17 cellular contexts compared by ENCODE assay signal in genomic region chr4:165966833-165967232, GRCh38.
DNase-seq lines count a peak whose midpoint lies in the region; ATAC-seq and TF ChIP-seq lines count a peak whose summit lies in the region.
"Had no signal": no experiment of that assay in that cellular context is flagged by ENCODE, and none has a peak within 500 bp of the region (broad histone marks: within the 10 kb centered on the region; RNA-seq: fewer than 3 reads in every experiment).

No MANE protein-coding gene starts in this region.

- no peak overlapping the region for H2BK5ac ChIP-seq in trophoblast cell (ENCODE audit: low read depth, low read length, poor library complexity)

- H3K23ac ChIP-seq in trophoblast cell (ENCODE audit: low read length), result no peak overlapping the region

- peak; percentile 3 for DNase-seq in ELF-1 (ENCODE audit: low read depth, low spot score)
- no peak for DNase-seq in epithelial cell of prostate (ENCODE audit: low read depth, low spot score)
- peak; percentile 78 to 93 for DNase-seq in trophoblast cell
- no peak for DNase-seq in activated naive CD4-positive, alpha-beta T cell treated with anti-CD3 and anti-CD28 coated beads, Interleukin-2, amount 10 ng/mL, durations not matched to agents 7 days and 5 days
- DNase-seq in activated naive CD8-positive, alpha-beta T cell treated with anti-CD3 and anti-CD28 coated beads for 36 hours, result no peak
- DNase-seq: 8988T; CD4-positive, alpha-beta memory T cell; DMS153; DMS79; GM23248; HCEC 1CT; IMR-90 had no signal

- H3K4me2 ChIP-seq in trophoblast cell (ENCODE audit: low read length), result no peak overlapping the region
- H3K4me2 ChIP-seq: BLaER1 had no signal

- no peaks in the 10 kb centered on the region for H3K27me3 Mint-ChIP-seq in activated naive CD4-positive, alpha-beta T cell treated with anti-CD3 and anti-CD28 coated beads, Interleukin-2, amount 10 ng/mL, durations not matched to agents 7 days and 5 days
- H3K27me3 Mint-ChIP-seq in activated naive CD8-positive, alpha-beta T cell treated with anti-CD3 and anti-CD28 coated beads for 36 hours, result no peaks in the 10 kb centered on the region
- H3K27me3 Mint-ChIP-seq: CD4-positive, alpha-beta memory T cell had no signal

- H3K36me3 ChIP-seq in HEK293 (ENCODE audit: control insufficient read depth in 2 of 2, insufficient read depth in 1 of 2, low read length in 2 of 2) (no peaks in the 10 kb centered on the region), trophoblast cell (ENCODE audit: control insufficient read depth in 1 of 2, insufficient read depth in 2 of 2, low read length in 2 of 2) (no peaks in the 10 kb centered on the region)
- H3K36me3 ChIP-seq: BLaER1 had no signal

- H4K8ac ChIP-seq in trophoblast cell (ENCODE audit: low read depth, low read length), result no peak overlapping the region

- no peak for TF ChIP-seq CTCF in HEK293 (tag by site-specific recombination; IDR thresholded peaks at IDR 0.05)

- no peaks in the 10 kb centered on the region for H3K36me3 Mint-ChIP-seq in activated naive CD4-positive, alpha-beta T cell treated with anti-CD3 and anti-CD28 coated beads, Interleukin-2, amount 10 ng/mL, durations not matched to agents 7 days and 5 days
- H3K36me3 Mint-ChIP-seq in activated naive CD8-positive, alpha-beta T cell treated with anti-CD3 and anti-CD28 coated beads for 36 hours, result no peaks in the 10 kb centered on the region
- H3K36me3 Mint-ChIP-seq: CD14-positive monocyte; CD4-positive, alpha-beta memory T cell had no signal

- H2BK120ac ChIP-seq in trophoblast cell (ENCODE audit: insufficient read depth, low read length, poor library complexity), result no peak overlapping the region

- no peak overlapping the region for H3K4me3 Mint-ChIP-seq in activated naive CD4-positive, alpha-beta T cell treated with anti-CD3 and anti-CD28 coated beads, Interleukin-2, amount 10 ng/mL, durations not matched to agents 7 days and 5 days
- no peak overlapping the region for H3K4me3 Mint-ChIP-seq in activated naive CD8-positive, alpha-beta T cell treated with anti-CD3 and anti-CD28 coated beads for 36 hours
- H3K4me3 Mint-ChIP-seq: CD14-positive monocyte had no signal

- H4K12ac ChIP-seq in trophoblast cell (ENCODE audit: low read depth, low read length), result no peak overlapping the region

- no peaks in the 10 kb centered on the region for H3K4me1 Mint-ChIP-seq in activated naive CD4-positive, alpha-beta T cell treated with anti-CD3 and anti-CD28 coated beads, Interleukin-2, amount 10 ng/mL, durations not matched to agents 7 days and 5 days
- no peaks in the 10 kb centered on the region for H3K4me1 Mint-ChIP-seq in activated naive CD8-positive, alpha-beta T cell treated with anti-CD3 and anti-CD28 coated beads for 36 hours
- H3K4me1 Mint-ChIP-seq: CD14-positive monocyte; CD4-positive, alpha-beta memory T cell had no signal

- H3K79me2 ChIP-seq in trophoblast cell (ENCODE audit: control insufficient read depth, insufficient read depth, low read length, poor library complexity), result no peaks in the 10 kb centered on the region

- H3K27me3 ChIP-seq in trophoblast cell (ENCODE audit: insufficient read depth, low read length), result no peaks in the 10 kb centered on the region
- H3K27me3 ChIP-seq: BLaER1 had no signal

- H2AFZ ChIP-seq in trophoblast cell (ENCODE audit: insufficient read depth, low read length, poor library complexity), result no peak overlapping the region
- H2AFZ ChIP-seq: GM23248 had no signal

- WGBS in trophoblast cell (ENCODE audit: extremely low coverage, insufficient coverage, insufficient read length), result no CpG with 5 or more reads among the region's 8 CpGs

- H3K4me3 ChIP-seq in HEK293 (ENCODE audit: low read depth, low read length) (no peak overlapping the region), trophoblast cell (ENCODE audit: low read depth, low read length) (no peak overlapping the region)
- H3K4me3 ChIP-seq: BLaER1, GM12878, GM23248 had no signal

- H3K79me1 ChIP-seq in trophoblast cell (ENCODE audit: low read length), result no peaks in the 10 kb centered on the region

- H3K27ac Mint-ChIP-seq in activated naive CD4-positive, alpha-beta T cell treated with anti-CD3 and anti-CD28 coated beads, Interleukin-2, amount 10 ng/mL, durations not matched to agents 7 days and 5 days, result no peak overlapping the region
- H3K27ac Mint-ChIP-seq in activated naive CD8-positive, alpha-beta T cell treated with anti-CD3 and anti-CD28 coated beads for 36 hours, result no peak overlapping the region
- H3K27ac Mint-ChIP-seq: CD14-positive monocyte; CD4-positive, alpha-beta memory T cell had no signal

- H4K91ac ChIP-seq in trophoblast cell (ENCODE audit: low read depth, low read length), result no peak overlapping the region

- no peak for ATAC-seq in GM21515 (IDR thresholded peaks at IDR 0.05; ENCODE audit: unreplicated experiment)
- ATAC-seq: GM12878 had no signal

- peaks cover 7% of the 10 kb centered on the region for H3K9me3 Mint-ChIP-seq in activated naive CD4-positive, alpha-beta T cell treated with anti-CD3 and anti-CD28 coated beads, Interleukin-2, amount 10 ng/mL, durations not matched to agents 7 days and 5 days
- peaks cover 6% of the 10 kb centered on the region for H3K9me3 Mint-ChIP-seq in activated naive CD8-positive, alpha-beta T cell treated with anti-CD3 and anti-CD28 coated beads for 36 hours

- no peak overlapping the region for H2BK12ac ChIP-seq in trophoblast cell (ENCODE audit: low read length)

- H3K4me1 ChIP-seq in HEK293 (ENCODE audit: control insufficient read depth, insufficient read depth, low read length) (no peaks in the 10 kb centered on the region; the same call in 1 of the 2 replicates), trophoblast cell (ENCODE audit: control insufficient read depth in 1 of 2, insufficient read depth in 2 of 2, low read length in 2 of 2) (no peaks in the 10 kb centered on the region)
- H3K4me1 ChIP-seq: BLaER1 had no signal

- H3K18ac ChIP-seq in trophoblast cell (ENCODE audit: low read length), result no peak overlapping the region

- POLR2A ChIA-PET in HEK293 (lab: Yijun Ruan, JAX), result no interaction called here

- no peak overlapping the region for H3K9ac ChIP-seq in trophoblast cell (ENCODE audit: low read length)
- H3K9ac ChIP-seq: BLaER1, GM23248 had no signal

- no peak overlapping the region for H3K4ac ChIP-seq in trophoblast cell (ENCODE audit: low read depth, low read length)

- CTCF ChIA-PET in HEK293 (lab: Yijun Ruan, JAX), result no interaction called here
- CTCF ChIA-PET in activated naive CD4-positive, alpha-beta T cell treated with anti-CD3 and anti-CD28 coated beads, Interleukin-2, amount 10 ng/mL, durations not matched to agents 7 days and 5 days (lab: Charles Lee), result no interaction called here

- H3K14ac ChIP-seq in trophoblast cell (ENCODE audit: low read length), result no peak overlapping the region

- no peak overlapping the region for H2AK5ac ChIP-seq in trophoblast cell (ENCODE audit: low read length)

- H3K9me3 ChIP-seq in HEK293 (ENCODE audit: control insufficient read depth, insufficient read depth, low read depth, low read length), result no peaks in the 10 kb centered on the region
- H3K9me3 ChIP-seq in trophoblast cell (ENCODE audit: insufficient read depth, low read depth, low read length), result no peaks in the 10 kb centered on the region
- H3K9me3 ChIP-seq: BLaER1 had no signal

- H3K27ac ChIP-seq in HEK293 (ENCODE audit: extremely low read depth, low read depth, low read length) (no peak overlapping the region), epithelial cell of prostate (peak overlapping the region; percentile 83), trophoblast cell (ENCODE audit: low read depth, low read length) (no peak overlapping the region)
- H3K27ac ChIP-seq: BLaER1, GM23248 had no signal

TF ChIP-seq in HEK293, 187 proteins besides CTCF, POLR2A, EP300 and RAD21:
- TF ChIP-seq ZNF433 (tag by site-specific recombination; IDR thresholded peaks at IDR 0.05; ENCODE audit: low read depth) (no peak), ZSCAN4 (tag by site-specific recombination; IDR thresholded peaks at IDR 0.05) (no peak), TRIM28 (IDR thresholded peaks at IDR 0.05; ENCODE audit: borderline replicate concordance, low read length) (peak; percentile 75; the same call in 1 of the 2 replicates), ZNF544 (tag by site-specific recombination; IDR thresholded peaks at IDR 0.05) (no peak), SP7 (tag by site-specific recombination; IDR thresholded peaks at IDR 0.05) (no peak), SETDB1 (IDR thresholded peaks at IDR 0.05; ENCODE audit: insufficient read length, low read length) (peak; percentile 67)
- TF ChIP-seq, protein P1, sequence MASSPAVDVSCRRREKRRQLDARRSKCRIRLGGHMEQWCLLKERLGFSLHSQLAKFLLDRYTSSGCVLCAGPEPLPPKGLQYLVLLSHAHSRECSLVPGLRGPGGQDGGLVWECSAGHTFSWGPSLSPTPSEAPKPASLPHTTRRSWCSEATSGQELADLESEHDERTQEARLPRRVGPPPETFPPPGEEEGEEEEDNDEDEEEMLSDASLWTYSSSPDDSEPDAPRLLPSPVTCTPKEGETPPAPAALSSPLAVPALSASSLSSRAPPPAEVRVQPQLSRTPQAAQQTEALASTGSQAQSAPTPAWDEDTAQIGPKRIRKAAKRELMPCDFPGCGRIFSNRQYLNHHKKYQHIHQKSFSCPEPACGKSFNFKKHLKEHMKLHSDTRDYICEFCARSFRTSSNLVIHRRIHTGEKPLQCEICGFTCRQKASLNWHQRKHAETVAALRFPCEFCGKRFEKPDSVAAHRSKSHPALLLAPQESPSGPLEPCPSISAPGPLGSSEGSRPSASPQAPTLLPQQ (tag by site-specific recombination; IDR thresholded peaks at IDR 0.05), result no peak

Comparison
In these comparisons a context has a peak if more than half of its experiments do, and no peak if none do; other contexts are left out.
1. DNase-seq: peak in ELF-1 (single experiment) and trophoblast cell (2 of 2); none in epithelial cell of prostate (single experiment), activated naive CD4-positive, alpha-beta T cell treated with anti-CD3 and anti-CD28 coated beads, Interleukin-2, amount 10 ng/mL, durations not matched to agents 7 days and 5 days (single experiment) and activated naive CD8-positive, alpha-beta T cell treated with anti-CD3 and anti-CD28 coated beads for 36 hours (single experiment).